In the genomic region with DNA sequence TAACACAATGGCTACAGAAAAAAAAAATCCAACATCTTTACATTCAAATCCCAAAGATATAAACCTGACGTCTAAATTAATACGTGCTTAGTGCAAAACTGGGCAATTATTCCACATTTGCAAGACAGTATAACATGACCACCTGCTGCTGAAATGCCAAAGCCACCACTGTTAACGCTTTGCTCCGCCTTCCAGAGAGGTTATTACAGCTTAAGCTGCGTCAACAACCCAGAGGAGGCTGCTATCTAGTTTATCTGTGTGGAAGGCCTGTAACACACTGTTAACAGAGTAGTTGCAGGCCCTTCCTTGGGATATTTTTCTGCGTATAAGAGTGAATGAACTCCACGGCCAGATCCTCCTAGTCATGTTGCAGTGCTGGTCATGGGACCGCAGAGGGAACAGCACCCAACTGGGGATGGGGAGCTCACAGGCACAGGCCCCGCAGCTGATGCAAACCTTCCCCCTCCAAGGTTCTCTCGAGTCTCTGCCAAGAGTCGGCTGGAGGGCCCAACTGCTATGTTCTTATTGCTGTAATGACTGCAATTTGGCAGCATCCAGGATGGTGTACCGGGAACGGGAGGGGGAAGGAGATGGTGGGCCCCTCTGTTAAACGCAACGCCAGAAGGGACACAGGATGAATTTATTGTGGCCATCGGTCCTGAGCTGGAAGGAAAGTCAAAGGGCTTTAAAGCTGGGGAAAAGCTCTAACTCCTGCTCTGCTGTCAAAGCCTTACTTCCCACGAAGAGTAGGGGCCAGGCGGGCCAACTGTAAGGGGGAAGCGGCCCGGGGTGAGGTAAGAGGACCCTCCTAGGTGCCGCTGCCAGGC, we compare ENCODE assay signal across 9 cellular contexts. TPM values are rescaled to one million over a fixed set of nuclear protein-coding genes. Genes with fewer than 3 reads are reported as not detected.
DNase-seq lines count a peak whose midpoint lies in the region; ATAC-seq and TF ChIP-seq lines count a peak whose summit lies in the region.
"Had no signal": no experiment of that assay in that cellular context is flagged by ENCODE, and none has a peak within 500 bp of the region (broad histone marks: within the 10 kb centered on the region; RNA-seq: fewer than 3 reads in every experiment).

No MANE protein-coding gene starts in this region.

- no peak for TF ChIP-seq CTCF in KMS-11 (conservative IDR thresholded peaks at IDR 0.05; ENCODE audit: low read depth, low read length)
- TF ChIP-seq CTCF in Peyer's patch (IDR thresholded peaks at IDR 0.05), result no peak
- no peak for TF ChIP-seq CTCF in osteocyte (IDR thresholded peaks at IDR 0.05)

- H3K4me3 Mint-ChIP-seq in activated naive CD4-positive, alpha-beta T cell treated with anti-CD3 and anti-CD28 coated beads, Interleukin-2, amount 50 U/mL, for 24 hours, result peak overlapping the region; percentile 92
- H3K4me3 Mint-ChIP-seq in osteocyte (ENCODE audit: unreplicated experiment), result peak overlapping the region; percentile 77

- peak overlapping the region; percentile 47; the same call in 1 of the 2 replicates for H3K9ac ChIP-seq in KMS-11

- intact Hi-C loops in Right ventricle myocardium superior (cut with DNase I), result loop anchor here (5.0 kb wide), 1 partner anchor 183 kb away; no protein-coding TSS in a partner anchor

- H3K4me1 ChIP-seq in KMS-11 (ENCODE audit: low read depth, poor library complexity, severe bottlenecking) (peaks cover 14% of the 10 kb centered on the region), Peyer's patch (peaks cover 0 to 14% (median 12%) of the 10 kb centered on the region in 4 donors)

- peak overlapping the region; percentile 28 for H3K4me2 ChIP-seq in KMS-11

- H3K27ac Mint-ChIP-seq in activated naive CD4-positive, alpha-beta T cell treated with anti-CD3 and anti-CD28 coated beads, Interleukin-2, amount 50 U/mL, for 24 hours, result peak overlapping the region; percentile 98
- peak overlapping the region; percentile 96 for H3K27ac Mint-ChIP-seq in osteocyte (ENCODE audit: unreplicated experiment)

- H3K4me3 ChIP-seq in KMS-11 (IDR thresholded peaks at IDR 0.05; ENCODE audit: insufficient read depth, low read depth, low read length) (no peak overlapping the region), Peyer's patch (peak overlapping the region; percentile 69 to 87 (median 78))

- H4K20me1 ChIP-seq in KMS-11 (ENCODE audit: insufficient read depth), result no peaks in the 10 kb centered on the region

- peak overlapping the region; percentile 61 for H2AFZ ChIP-seq in KMS-11 (ENCODE audit: low read depth)

- peaks cover 60% of the 10 kb centered on the region for H3K4me1 Mint-ChIP-seq in activated naive CD4-positive, alpha-beta T cell treated with anti-CD3 and anti-CD28 coated beads, Interleukin-2, amount 50 U/mL, for 24 hours
- H3K4me1 Mint-ChIP-seq in osteocyte (ENCODE audit: unreplicated experiment), result peaks cover 48% of the 10 kb centered on the region

- peak; percentile 36 for ATAC-seq in GM21576 (IDR thresholded peaks at IDR 0.05; ENCODE audit: unreplicated experiment)
- ATAC-seq in Right ventricle myocardium superior (ENCODE audit: poor library complexity), result peak; percentile 32

- TF ChIP-seq POLR2A in Peyer's patch (IDR thresholded peaks at IDR 0.05), result peak in 1 of 2 donors; percentile 21

- H3K27ac ChIP-seq in KMS-11 (peak overlapping the region; percentile 38; the same call in 1 of the 2 replicates), Peyer's patch (peak overlapping the region; percentile 92 to 98 (median 94))

- H3K27me3 ChIP-seq in KMS-11 (ENCODE audit: insufficient read depth, low read depth), result no peaks in the 10 kb centered on the region
- no peaks in the 10 kb centered on the region for H3K27me3 ChIP-seq in Peyer's patch

- no peaks in the 10 kb centered on the region for H3K27me3 Mint-ChIP-seq in activated naive CD4-positive, alpha-beta T cell treated with anti-CD3 and anti-CD28 coated beads, Interleukin-2, amount 50 U/mL, for 24 hours
- no peaks in the 10 kb centered on the region for H3K27me3 Mint-ChIP-seq in osteocyte (ENCODE audit: unreplicated experiment)

- peaks cover 11% of the 10 kb centered on the region for H3K36me3 Mint-ChIP-seq in activated naive CD4-positive, alpha-beta T cell treated with anti-CD3 and anti-CD28 coated beads, Interleukin-2, amount 50 U/mL, for 24 hours
- H3K36me3 Mint-ChIP-seq in osteocyte (ENCODE audit: unreplicated experiment), result peaks cover 5% of the 10 kb centered on the region

- no peaks in the 10 kb centered on the region for H3K9me3 Mint-ChIP-seq in activated naive CD4-positive, alpha-beta T cell treated with anti-CD3 and anti-CD28 coated beads, Interleukin-2, amount 50 U/mL, for 24 hours
- H3K9me3 Mint-ChIP-seq in osteocyte (ENCODE audit: unreplicated experiment), result no peaks in the 10 kb centered on the region

- no peaks in the 10 kb centered on the region for H3K9me3 ChIP-seq in Peyer's patch

- DNase-seq in DMS 273 treated with DMSO at 0.1 percent for 48 hours (lab: John Stamatoyannopoulos, UW) (peak; percentile 73), Peyer's patch (peak; percentile 43 to 72 (median 71)), Right ventricle myocardium superior (peak; percentile 72), osteocyte (ENCODE audit: extremely low spot score, unreplicated experiment) (no peak), GM19238 (ENCODE audit: insufficient read length, low spot score) (no peak)

- no peaks in the 10 kb centered on the region for H3K79me2 ChIP-seq in KMS-11 (ENCODE audit: insufficient read depth, low read depth)

- H3K36me3 ChIP-seq in KMS-11 (ENCODE audit: insufficient read depth), result no peaks in the 10 kb centered on the region
- H3K36me3 ChIP-seq in Peyer's patch, result no peaks in the 10 kb centered on the region

RNA-seq across cellular contexts. Expression of gene NCOA7, which starts 1.0 kb away (rescaled TPM):
- total RNA-seq in Peyer's patch (10 to 100 TPM; 15.4 to 80.9 (median 27.7) TPM), Right ventricle myocardium superior (12.7 TPM), osteocyte (63.5 and 65.7 TPM in 2 replicates)

RNA-seq across cellular contexts. Expression of gene HEY2, which starts 40.4 kb away (rescaled TPM):
- total RNA-seq in Peyer's patch (1 to 10 TPM in 1 of 4 donors, under 1 TPM in 2, not detected in 1; 0.35 to 2.0 (median 0.40) TPM), Right ventricle myocardium superior (60.6 TPM), osteocyte (22.7 and 25.8 TPM in 2 replicates)
- total RNA-seq: activated CD8-positive, alpha-beta memory T cell treated with anti-CD3 and anti-CD28 coated beads for 36 hours had no signal

Comparison
In these comparisons a context has a peak if more than half of its experiments do, and no peak if none do; other contexts are left out.
1. DNase-seq: peak in DMS 273 treated with DMSO at 0.1 percent for 48 hours (single experiment), Peyer's patch (3 of 3) and Right ventricle myocardium superior (single experiment); none in osteocyte (single experiment) and GM19238 (single experiment).